In genomic region chr16:5097066-5097469, GRCh38 we compare ENCODE assay signal across 8 cellular contexts. TPM values are rescaled to one million over a fixed set of nuclear protein-coding genes. Genes with fewer than 3 reads are reported as not detected.
DNase-seq lines count a peak whose midpoint lies in the region; ATAC-seq and TF ChIP-seq lines count a peak whose summit lies in the region.
"Not testable (repeated sequence)": the region's sequence is repeated elsewhere in the genome, so short reads cannot be mapped to it uniquely, and the experiment has no call there.

No MANE protein-coding gene starts in this region.

- not testable (repeated sequence) for H3K4me1 ChIP-seq in CD8-positive, alpha-beta memory T cell (ENCODE audit: insufficient read depth, low read length)
- peaks cover 11 to 12% of the 10 kb centered on the region in 2 experiments for H3K4me1 ChIP-seq in neutrophil (ENCODE audit: control insufficient read depth in 1 of 2, insufficient read depth in 1 of 2, low read depth in 1 of 2, low read length in 1 of 2)

- peak overlapping the region; percentile 76 for H2AFZ ChIP-seq in SU-DHL-6 (ENCODE audit: low read depth, low read length, severe bottlenecking)

- peak; percentile 15 to 69 (median 32) for DNase-seq in CD8-positive, alpha-beta memory T cell
- DNase-seq in LHCN-M2 (ENCODE audit: low read depth), result peak; percentile 31
- peak; percentile 26 for DNase-seq in activated T-cell treated with anti-CD3 and anti-CD28 coated beads, Interleukin-2, amount 50 U/mL, for 4 hours
- DNase-seq in coronary artery (ENCODE audit: low spot score), result not testable (repeated sequence)
- DNase-seq in stimulated activated naive B cell treated with anti-CD40 and anti-IgM and Interleukin-4, amounts not matched to agents 10 μg/mL and 1 μg/mL and 100 μg/mL, for 72 hours, result peak; percentile 44

- ATAC-seq in activated T-cell treated with anti-CD3 and anti-CD28 coated beads, Interleukin-2, amount 50 U/mL, for 4 hours; stimulated activated naive B cell treated with anti-CD40 and anti-IgM and Interleukin-4, amounts not matched to agents 10 μg/mL and 1 μg/mL and 100 μg/mL, for 72 hours (replicated peaks): not testable (repeated sequence)

- not testable (repeated sequence) for H3K79me2 ChIP-seq in SU-DHL-6 (ENCODE audit: insufficient read depth, low read length)

- H4K20me1 ChIP-seq in SU-DHL-6 (ENCODE audit: low read depth, low read length), result not testable (repeated sequence)

- CTCF ChIA-PET in CD8-positive, alpha-beta memory T cell (lab: Charles Lee), result not testable (repeated sequence)

- peak overlapping the region; percentile 91 to 98 (median 95) for H3K27ac Mint-ChIP-seq in CD8-positive, alpha-beta memory T cell
- peak overlapping the region; percentile 96 for H3K27ac Mint-ChIP-seq in stimulated activated naive B cell treated with anti-CD40 and anti-IgM and Interleukin-4, amounts not matched to agents 10 μg/mL and 1 μg/mL and 100 μg/mL, for 72 hours

- not testable (repeated sequence) for H3K9me3 ChIP-seq in CD8-positive, alpha-beta memory T cell (ENCODE audit: low read length); SU-DHL-6 (ENCODE audit: insufficient read depth, low read length); iPS-18c (ENCODE audit: control insufficient read depth, insufficient read depth, low read length); neutrophil

- not testable (repeated sequence) for TF ChIP-seq CTCF in SU-DHL-6 (IDR thresholded peaks at IDR 0.05; ENCODE audit: insufficient read depth, low read length, poor library complexity, severe bottlenecking); coronary artery (IDR thresholded peaks at IDR 0.05); neutrophil (IDR thresholded peaks at IDR 0.05)

- peak overlapping the region; percentile 57 for H3K27ac ChIP-seq in CD8-positive, alpha-beta memory T cell (ENCODE audit: low read depth, low read length)
- not testable (repeated sequence) for H3K27ac ChIP-seq in SU-DHL-6 (ENCODE audit: low read depth, low read length)
- peak overlapping the region; percentile 32 to 91 for H3K27ac ChIP-seq in coronary artery
- H3K27ac ChIP-seq in neutrophil, result peak overlapping the region; percentile 86

- peak overlapping the region; percentile 88 for H3K9ac ChIP-seq in SU-DHL-6 (ENCODE audit: low read length)

- not testable (repeated sequence) for H3K27me3 ChIP-seq in CD8-positive, alpha-beta memory T cell (ENCODE audit: insufficient read depth, low read length, poor library complexity, severe bottlenecking); SU-DHL-6 (ENCODE audit: low read length)
- peaks cover 36% of the 10 kb centered on the region for H3K27me3 ChIP-seq in neutrophil

- not testable (repeated sequence) for H3K9me2 ChIP-seq in SU-DHL-6 (replicated peaks; ENCODE audit: insufficient read depth, low read length)

- not testable (repeated sequence) for H3F3A ChIP-seq in SU-DHL-6 (ENCODE audit: insufficient read depth)

- H3K27me3 Mint-ChIP-seq in CD8-positive, alpha-beta memory T cell; activated T-cell treated with anti-CD3 and anti-CD28 coated beads, Interleukin-2, amount 50 U/mL, for 4 hours (ENCODE audit: low read depth): not testable (repeated sequence)
- H3K27me3 Mint-ChIP-seq in stimulated activated naive B cell treated with anti-CD40 and anti-IgM and Interleukin-4, amounts not matched to agents 10 μg/mL and 1 μg/mL and 100 μg/mL, for 72 hours, result peaks cover 15 to 16% of the 10 kb centered on the region in 2 donors

- not testable (repeated sequence) for H3K9me3 Mint-ChIP-seq in CD8-positive, alpha-beta memory T cell; activated T-cell treated with anti-CD3 and anti-CD28 coated beads, Interleukin-2, amount 50 U/mL, for 4 hours; stimulated activated naive B cell treated with anti-CD40 and anti-IgM and Interleukin-4, amounts not matched to agents 10 μg/mL and 1 μg/mL and 100 μg/mL, for 72 hours

- H3K4me3 Mint-ChIP-seq in CD8-positive, alpha-beta memory T cell, result peak overlapping the region; percentile 89 to 99 (median 96)
- peak overlapping the region; percentile 89 for H3K4me3 Mint-ChIP-seq in activated T-cell treated with anti-CD3 and anti-CD28 coated beads, Interleukin-2, amount 50 U/mL, for 4 hours
- H3K4me3 Mint-ChIP-seq in stimulated activated naive B cell treated with anti-CD40 and anti-IgM and Interleukin-4, amounts not matched to agents 10 μg/mL and 1 μg/mL and 100 μg/mL, for 72 hours, result peak overlapping the region; percentile 91 to 92

- peaks cover 0 to 10% (median 0%) of the 10 kb centered on the region in 3 donors for H3K36me3 Mint-ChIP-seq in CD8-positive, alpha-beta memory T cell
- not testable (repeated sequence) for H3K36me3 Mint-ChIP-seq in activated T-cell treated with anti-CD3 and anti-CD28 coated beads, Interleukin-2, amount 50 U/mL, for 4 hours (ENCODE audit: insufficient read depth)
- peaks cover 10 to 18% of the 10 kb centered on the region in 2 donors for H3K36me3 Mint-ChIP-seq in stimulated activated naive B cell treated with anti-CD40 and anti-IgM and Interleukin-4, amounts not matched to agents 10 μg/mL and 1 μg/mL and 100 μg/mL, for 72 hours

- peak overlapping the region; percentile 50 for H3K4me3 ChIP-seq in CD8-positive, alpha-beta memory T cell (ENCODE audit: low read length)
- H3K4me3 ChIP-seq in SU-DHL-6 (ENCODE audit: insufficient read depth, low read length, poor library complexity, severe bottlenecking) (peak overlapping the region; percentile 88), coronary artery (peak overlapping the region; percentile 89), iPS-18c (ENCODE audit: insufficient read depth, low read depth, low read length) (peak overlapping the region; percentile 66), neutrophil (ENCODE audit: low read depth in 1 of 2, low read length in 1 of 2) (peak overlapping the region; percentile 64 to 77)

- POLR2A ChIA-PET in CD8-positive, alpha-beta memory T cell (lab: Charles Lee), result not testable (repeated sequence)

- not testable (repeated sequence) for H3K36me3 ChIP-seq in CD8-positive, alpha-beta memory T cell (ENCODE audit: insufficient read depth, low read length); SU-DHL-6 (ENCODE audit: low read length); neutrophil

- peaks cover 15 to 17% (median 15%) of the 10 kb centered on the region in 3 donors for H3K4me1 Mint-ChIP-seq in CD8-positive, alpha-beta memory T cell
- H3K4me1 Mint-ChIP-seq in activated T-cell treated with anti-CD3 and anti-CD28 coated beads, Interleukin-2, amount 50 U/mL, for 4 hours (ENCODE audit: low read depth), result peaks cover 27% of the 10 kb centered on the region
- peaks cover 20 to 28% of the 10 kb centered on the region in 2 donors for H3K4me1 Mint-ChIP-seq in stimulated activated naive B cell treated with anti-CD40 and anti-IgM and Interleukin-4, amounts not matched to agents 10 μg/mL and 1 μg/mL and 100 μg/mL, for 72 hours

- H3K4me2 ChIP-seq in SU-DHL-6 (ENCODE audit: low read depth, low read length, poor library complexity, severe bottlenecking), result peak overlapping the region; percentile 75

RNA-seq across cellular contexts. Expression of gene EEF2KMT, which starts 0.5 kb away (rescaled TPM):
- total RNA-seq in CD8-positive, alpha-beta memory T cell, result 10 to 100 TPM; 29.1 to 30.9 TPM
- polyA plus RNA-seq in CD8-positive, alpha-beta memory T cell, result 17.1 TPM
- 26.1 and 30.0 TPM in 2 replicates for total RNA-seq in LHCN-M2 (2014; rRNA removed)
- 14.9 TPM for polyA plus RNA-seq in LHCN-M2 (2012)
- total RNA-seq in activated T-cell treated with anti-CD3 and anti-CD28 coated beads, Interleukin-2, amount 50 U/mL, for 4 hours, result 10 to 100 TPM; 19.8 to 30.2 (median 27.3) TPM

RNA-seq across cellular contexts. Expression of gene ALG1, which starts 25.4 kb away (rescaled TPM):
- 10 to 100 TPM; 47.8 to 50.7 TPM for total RNA-seq in CD8-positive, alpha-beta memory T cell
- 32.8 TPM for polyA plus RNA-seq in CD8-positive, alpha-beta memory T cell
- 33.2 and 75.0 TPM in 2 replicates for total RNA-seq in LHCN-M2 (2014; rRNA removed)
- 25.6 TPM for polyA plus RNA-seq in LHCN-M2 (2012)
- total RNA-seq in activated T-cell treated with anti-CD3 and anti-CD28 coated beads, Interleukin-2, amount 50 U/mL, for 4 hours, result 10 to 100 TPM; 51.7 to 59.1 (median 54.9) TPM

RNA-seq across cellular contexts. Expression of gene C16orf89, which starts 31.3 kb away (rescaled TPM):
- not detected for total RNA-seq in CD8-positive, alpha-beta memory T cell
- not detected for polyA plus RNA-seq in CD8-positive, alpha-beta memory T cell
- total RNA-seq in LHCN-M2 (2014; rRNA removed), result 0.26 TPM in 1 of 2 replicates, not detected in the other
- polyA plus RNA-seq in LHCN-M2 (2012), result not detected
- not detected for total RNA-seq in activated T-cell treated with anti-CD3 and anti-CD28 coated beads, Interleukin-2, amount 50 U/mL, for 4 hours
